Comparison of ENCODE assay signal across 1 cellular context in genomic region chr7:74941302-74942069, GRCh38. TPM values are rescaled to one million over a fixed set of nuclear protein-coding genes. Genes with fewer than 3 reads are reported as not detected.
"Had no signal": no experiment of that assay in that cellular context is flagged by ENCODE, and none has a peak within 500 bp of the region (broad histone marks: within the 10 kb centered on the region; RNA-seq: fewer than 3 reads in every experiment).

No MANE protein-coding gene starts in this region.

RNA-seq across cellular contexts. Expression of gene CASTOR2, which starts 23.0 kb away (rescaled TPM):
- polyA plus RNA-seq: IgD-negative memory B cell had no signal
